17 cellular contexts compared by ENCODE assay signal in the genomic region with DNA sequence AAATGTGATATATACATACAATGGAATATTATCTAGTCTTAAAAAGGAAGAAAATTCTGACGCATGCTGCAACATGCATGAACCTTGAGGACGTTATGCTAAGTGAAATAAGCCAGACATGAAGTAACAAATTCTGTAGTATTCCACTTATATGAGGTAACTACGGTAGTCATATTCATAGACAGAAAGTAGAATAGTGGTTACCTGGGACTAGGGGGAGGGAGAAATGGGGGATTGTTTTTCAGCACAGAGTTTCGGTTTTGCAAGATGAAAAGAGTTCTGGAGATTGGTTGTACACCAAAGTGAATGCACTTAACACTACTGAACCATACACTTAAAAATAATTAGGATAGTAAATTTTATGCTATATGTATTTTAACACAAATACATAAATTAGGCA.
DNase-seq lines count a peak whose midpoint lies in the region; ATAC-seq and TF ChIP-seq lines count a peak whose summit lies in the region.
"Had no signal": no experiment of that assay in that cellular context is flagged by ENCODE, and none has a peak within 500 bp of the region (broad histone marks: within the 10 kb centered on the region; RNA-seq: fewer than 3 reads in every experiment).

No MANE protein-coding gene starts in this region.

- H3K9me3 ChIP-seq in neutrophil, result no peaks in the 10 kb centered on the region

- no peaks in the 10 kb centered on the region for H3K27me3 Mint-ChIP-seq in activated CD8-positive, alpha-beta memory T cell treated with anti-CD3 and anti-CD28 coated beads, Interleukin-2, amount 10 ng/mL, durations not matched to agents 7 days and 5 days
- H3K27me3 Mint-ChIP-seq in chondrocyte (ENCODE audit: low read depth), result no peaks in the 10 kb centered on the region

- no peak overlapping the region for H3K4me3 Mint-ChIP-seq in activated CD8-positive, alpha-beta memory T cell treated with anti-CD3 and anti-CD28 coated beads, Interleukin-2, amount 10 ng/mL, durations not matched to agents 7 days and 5 days
- H3K4me3 Mint-ChIP-seq in chondrocyte (ENCODE audit: unreplicated experiment), result no peak overlapping the region
- H3K4me3 Mint-ChIP-seq: CD8-positive, alpha-beta T cell; H9 had no signal

- no peaks in the 10 kb centered on the region for H3K9me3 Mint-ChIP-seq in activated CD8-positive, alpha-beta memory T cell treated with anti-CD3 and anti-CD28 coated beads, Interleukin-2, amount 10 ng/mL, durations not matched to agents 7 days and 5 days (ENCODE audit: low read depth)
- no peaks in the 10 kb centered on the region for H3K9me3 Mint-ChIP-seq in chondrocyte (ENCODE audit: low read depth)
- H3K9me3 Mint-ChIP-seq: CD8-positive, alpha-beta T cell; H9 had no signal

- H3K4me1 Mint-ChIP-seq in activated CD8-positive, alpha-beta memory T cell treated with anti-CD3 and anti-CD28 coated beads, Interleukin-2, amount 10 ng/mL, durations not matched to agents 7 days and 5 days, result peaks cover 29% of the 10 kb centered on the region
- no peaks in the 10 kb centered on the region for H3K4me1 Mint-ChIP-seq in chondrocyte (ENCODE audit: low read depth)

- H3K27me3 ChIP-seq in neutrophil, result no peaks in the 10 kb centered on the region
- H3K27me3 ChIP-seq: BLaER1 treated with 17β-estradiol and CSF1 and Interleukin-3, amounts not matched to agents 10 nM and 100 nM had no signal

- H3K36me3 ChIP-seq in neutrophil, result no peaks in the 10 kb centered on the region
- H3K36me3 ChIP-seq: BLaER1 treated with 17β-estradiol and CSF1 and Interleukin-3, amounts not matched to agents 10 nM and 100 nM had no signal

- no peak for TF ChIP-seq CTCF in neutrophil (IDR thresholded peaks at IDR 0.05)
- TF ChIP-seq CTCF in chondrocyte (IDR thresholded peaks at IDR 0.05), result no peak

- CTCF ChIA-PET in activated CD8-positive, alpha-beta memory T cell treated with anti-CD3 and anti-CD28 coated beads, Interleukin-2, amount 10 ng/mL, durations not matched to agents 7 days and 5 days (lab: Charles Lee), result interaction anchor here (0.6 kb wide), 1 partner anchor 735 kb away, joined by 3 read pairs; no protein-coding TSS in a partner anchor

- intact Hi-C loops in posterior cingulate gyrus (cut with DNase I), result no loop called here

- peak; percentile 70 for ATAC-seq in activated CD8-positive, alpha-beta memory T cell treated with anti-CD3 and anti-CD28 coated beads, Interleukin-2, amount 10 ng/mL, durations not matched to agents 7 days and 5 days
- ATAC-seq in GM18867 (IDR thresholded peaks at IDR 0.05; ENCODE audit: unreplicated experiment), result peak; percentile 69
- ATAC-seq in HG03565 (IDR thresholded peaks at IDR 0.05; ENCODE audit: unreplicated experiment), result peak; percentile 41
- ATAC-seq: CD8-positive, alpha-beta T cell; Right ventricle myocardium inferior had no signal

- H3K27ac Mint-ChIP-seq in activated CD8-positive, alpha-beta memory T cell treated with anti-CD3 and anti-CD28 coated beads, Interleukin-2, amount 10 ng/mL, durations not matched to agents 7 days and 5 days, result peak overlapping the region; percentile 26
- no peak overlapping the region for H3K27ac Mint-ChIP-seq in chondrocyte (ENCODE audit: unreplicated experiment)
- H3K27ac Mint-ChIP-seq: CD8-positive, alpha-beta T cell; H9 had no signal

- no peak for DNase-seq in activated CD8-positive, alpha-beta memory T cell treated with anti-CD3 and anti-CD28 coated beads, Interleukin-2, amount 10 ng/mL, durations not matched to agents 7 days and 5 days
- DNase-seq in activated CD8-positive, alpha-beta memory T cell treated with anti-CD3 and anti-CD28 coated beads for 24 hours, result no peak
- DNase-seq in chondrocyte (ENCODE audit: low spot score) (no peak), posterior cingulate gyrus (no peak), NOMO-1 (lab: John Stamatoyannopoulos, UW; ENCODE audit: unreplicated experiment in 2 of 2) (no peak)
- DNase-seq: CD8-positive, alpha-beta T cell; H9; NCI-H1105; NCI-H2081; NCI-H2171 treated with DMSO at 0.1 percent for 48 hours; NCI-H446 treated with DMSO at 0.1 percent for 48 hours; NK-92 treated with Interleukin-12 subunit alpha and Interleukin-12 subunit beta, amount 100 ng/mL, for 24 hours had no signal

- H3K36me3 Mint-ChIP-seq in activated CD8-positive, alpha-beta memory T cell treated with anti-CD3 and anti-CD28 coated beads, Interleukin-2, amount 10 ng/mL, durations not matched to agents 7 days and 5 days, result peaks cover 1% of the 10 kb centered on the region
- no peaks in the 10 kb centered on the region for H3K36me3 Mint-ChIP-seq in chondrocyte (ENCODE audit: low read depth)
- H3K36me3 Mint-ChIP-seq: CD8-positive, alpha-beta T cell had no signal

- H3K27ac ChIP-seq in neutrophil, result peak overlapping the region; percentile 85

- H3K4me1 ChIP-seq in neutrophil (ENCODE audit: control insufficient read depth in 1 of 2, insufficient read depth in 1 of 2, low read depth in 1 of 2, low read length in 1 of 2), result peaks cover 39 to 60% of the 10 kb centered on the region in 2 experiments

- no peak overlapping the region for H3K4me3 ChIP-seq in neutrophil (ENCODE audit: low read depth in 1 of 2, low read length in 1 of 2)
- H3K4me3 ChIP-seq: BLaER1 treated with 17β-estradiol and CSF1 and Interleukin-3, amounts not matched to agents 10 nM and 100 nM had no signal
